ENCODE assay signal across 12 cellular contexts in genomic region chr6:1868561-1869261, GRCh38.
A peak's percentile ranks its signal among the peaks of the same experiment; 100 is the strongest.
DNase-seq lines count a peak whose midpoint lies in the region; ATAC-seq, FAIRE-seq and TF ChIP-seq lines count a peak whose summit lies in the region.
"Had no signal": no experiment of that assay in that cellular context is flagged by ENCODE, and none has a peak within 500 bp of the region (broad histone marks: within the 10 kb centered on the region; RNA-seq: fewer than 3 reads in every experiment).

No MANE protein-coding gene starts in this region.

- H3K27ac ChIP-seq in left ventricle myocardium inferior (replicated peaks): no peak overlapping the region
- H3K27ac ChIP-seq: sigmoid colon had no signal

- no peak overlapping the region for H3K27ac Mint-ChIP-seq in activated CD4-positive, alpha-beta T cell treated with anti-CD3 and anti-CD28 coated beads for 36 hours
- H3K27ac Mint-ChIP-seq: activated T-helper 1 cell treated with anti-CD3 and anti-CD28 coated beads, Interleukin-12 subunit alpha, Interleukin-12 subunit beta, Interleukin-2, Interleukin-4 antibody, amounts not matched to agents 30 ng/mL and 10 ng/mL and 1 ng/mL, durations not matched to agents 14 hours and 24 hours and 36 hours; brain had no signal

- H3K4me3 ChIP-seq in left ventricle myocardium inferior: no peak overlapping the region
- H3K4me3 ChIP-seq: sigmoid colon had no signal

- peaks cover 42% of the 10 kb centered on the region for H3K27me3 ChIP-seq in left ventricle myocardium inferior (ENCODE audit: low read depth)
- H3K27me3 ChIP-seq: sigmoid colon had no signal

- no peaks in the 10 kb centered on the region for H3K4me1 Mint-ChIP-seq in activated CD4-positive, alpha-beta T cell treated with anti-CD3 and anti-CD28 coated beads for 36 hours

- DNase-seq in GM10248 (ENCODE audit: extremely low spot score) (peak; percentile 62), NOMO-1 (lab: John Stamatoyannopoulos, UW; ENCODE audit: unreplicated experiment in 2 of 2) (peak; percentile 33 to 90), left ventricle myocardium inferior (no peak), kidney glomerular epithelial cell (lab: John Stamatoyannopoulos, UW) (no peak), urothelium cell line (ENCODE audit: low spot score) (no peak)
- DNase-seq in activated CD4-positive, alpha-beta T cell treated with anti-CD3 and anti-CD28 coated beads for 36 hours: no peak
- DNase-seq: NCI-H1694 treated with DMSO at 0.1 percent for 48 hours, sigmoid colon had no signal

- CTCF ChIA-PET in GM10248 (lab: Yijun Ruan, JAX): interaction anchor here (0.7 kb wide), 1 partner anchor 11 kb away, joined by 3 read pairs; no protein-coding TSS in a partner anchor
- CTCF ChIA-PET in activated CD4-positive, alpha-beta T cell treated with anti-CD3 and anti-CD28 coated beads for 36 hours (lab: Charles Lee): no interaction called here

- intact Hi-C loops in left ventricle myocardium inferior (cut with micrococcal nuclease): no loop called here
- intact Hi-C loops in activated CD4-positive, alpha-beta T cell treated with anti-CD3 and anti-CD28 coated beads for 36 hours (cut with DNase I, micrococcal nuclease): no loop called here

- H3K9me3 Mint-ChIP-seq in activated CD4-positive, alpha-beta T cell treated with anti-CD3 and anti-CD28 coated beads for 36 hours (ENCODE audit: low read depth): no peaks in the 10 kb centered on the region
- H3K9me3 Mint-ChIP-seq: activated T-helper 1 cell treated with anti-CD3 and anti-CD28 coated beads, Interleukin-12 subunit alpha, Interleukin-12 subunit beta, Interleukin-2, Interleukin-4 antibody, amounts not matched to agents 30 ng/mL and 10 ng/mL and 1 ng/mL, durations not matched to agents 14 hours and 24 hours and 36 hours had no signal

- H3K4me1 ChIP-seq in left ventricle myocardium inferior: peaks cover 18% of the 10 kb centered on the region

- ATAC-seq in GM19397 (IDR thresholded peaks at IDR 0.05; ENCODE audit: unreplicated experiment) (peak; percentile 64), HG02981 (IDR thresholded peaks at IDR 0.05; ENCODE audit: unreplicated experiment) (peak; percentile 87)
- no peak for ATAC-seq in activated CD4-positive, alpha-beta T cell treated with anti-CD3 and anti-CD28 coated beads for 36 hours

- H3K36me3 Mint-ChIP-seq in activated CD4-positive, alpha-beta T cell treated with anti-CD3 and anti-CD28 coated beads for 36 hours (ENCODE audit: low read depth): no peaks in the 10 kb centered on the region
- H3K36me3 Mint-ChIP-seq: brain had no signal

- POLR2A ChIA-PET in GM10248 (lab: Yijun Ruan, JAX): no interaction called here
- POLR2A ChIA-PET in activated CD4-positive, alpha-beta T cell treated with anti-CD3 and anti-CD28 coated beads for 36 hours (lab: Charles Lee): no interaction called here

- TF ChIP-seq CTCF in GM10248 (IDR thresholded peaks at IDR 0.05; ENCODE audit: control extremely low read depth, extremely low read depth, low read depth, missing control alignments) (no peak), left ventricle myocardium inferior (IDR thresholded peaks at IDR 0.05; ENCODE audit: borderline replicate concordance) (no peak)

- no peak overlapping the region for H3K4me3 Mint-ChIP-seq in activated CD4-positive, alpha-beta T cell treated with anti-CD3 and anti-CD28 coated beads for 36 hours
- H3K4me3 Mint-ChIP-seq: activated T-helper 1 cell treated with anti-CD3 and anti-CD28 coated beads, Interleukin-12 subunit alpha, Interleukin-12 subunit beta, Interleukin-2, Interleukin-4 antibody, amounts not matched to agents 30 ng/mL and 10 ng/mL and 1 ng/mL, durations not matched to agents 14 hours and 24 hours and 36 hours; brain had no signal

- H3K9me3 ChIP-seq in left ventricle myocardium inferior (replicated peaks): no peaks in the 10 kb centered on the region
- H3K9me3 ChIP-seq: sigmoid colon had no signal

- no peaks in the 10 kb centered on the region for H3K27me3 Mint-ChIP-seq in activated CD4-positive, alpha-beta T cell treated with anti-CD3 and anti-CD28 coated beads for 36 hours

- no peaks in the 10 kb centered on the region for H3K36me3 ChIP-seq in left ventricle myocardium inferior
- H3K36me3 ChIP-seq: sigmoid colon had no signal

- FAIRE-seq in urothelium cell line (lab: Jason Lieb, UNC): no peak

Comparison
In these comparisons a context has a peak if more than half of its experiments do, and no peak if none do; other contexts are left out.
1. DNase-seq: peak in GM10248 (single experiment) and NOMO-1 (2 of 2); none in left ventricle myocardium inferior (single experiment), kidney glomerular epithelial cell (single experiment), urothelium cell line (single experiment) and activated CD4-positive, alpha-beta T cell treated with anti-CD3 and anti-CD28 coated beads for 36 hours (single experiment).